ENCODE assay signal across 1 cellular context in the genomic region with DNA sequence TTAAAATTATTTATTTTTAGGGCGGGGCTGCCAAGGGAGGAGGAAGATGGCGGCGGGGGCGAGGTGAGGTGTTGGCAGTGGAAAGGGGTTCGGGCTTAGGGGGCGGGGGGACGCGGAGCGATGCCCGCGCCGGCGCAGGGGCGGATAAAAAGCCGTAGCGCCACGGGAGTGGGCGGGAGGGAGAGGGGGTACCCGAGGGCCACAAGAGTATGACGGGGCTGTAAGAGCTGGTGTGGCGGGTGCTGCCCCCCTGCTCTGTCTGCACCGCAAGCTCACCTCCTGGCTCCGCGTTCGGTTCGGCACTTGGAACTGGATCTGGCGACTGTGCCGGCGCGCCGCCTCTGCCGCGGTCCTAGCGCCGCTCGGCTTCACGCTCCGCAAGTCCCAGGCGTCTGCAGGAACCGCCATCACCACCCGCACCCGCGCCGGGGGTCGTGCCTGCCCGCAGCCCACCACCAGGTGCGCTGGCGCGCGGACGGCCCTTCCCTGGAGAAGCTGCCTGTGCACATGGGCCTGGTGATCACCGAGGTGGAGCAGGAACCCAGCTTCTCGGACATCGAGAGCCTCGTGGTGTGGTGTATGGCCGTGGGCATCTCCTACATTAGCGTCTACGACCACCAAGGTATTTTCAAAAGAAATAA.
A peak's percentile ranks its signal among the peaks of the same experiment; 100 is the strongest.
TF ChIP-seq lines count a peak whose summit lies in the region.

No MANE protein-coding gene starts in this region.

TF ChIP-seq in H1, 55 proteins besides CTCF, POLR2A, EP300 and RAD21 (continued from another document):
- no peak for TF ChIP-seq CTBP2 (IDR thresholded peaks at IDR 0.05; ENCODE audit: borderline replicate concordance, insufficient read depth, insufficient read length, low read length)
- TF ChIP-seq, protein P1, sequence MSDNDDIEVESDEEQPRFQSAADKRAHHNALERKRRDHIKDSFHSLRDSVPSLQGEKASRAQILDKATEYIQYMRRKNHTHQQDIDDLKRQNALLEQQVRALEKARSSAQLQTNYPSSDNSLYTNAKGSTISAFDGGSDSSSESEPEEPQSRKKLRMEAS (IDR thresholded peaks at IDR 0.05): peak; percentile 72
- no peak for TF ChIP-seq RNF2 (IDR thresholded peaks at IDR 0.05; ENCODE audit: borderline replicate concordance, low read depth, low read length, missing control alignments, poor library complexity, severe bottlenecking)
- no peak for TF ChIP-seq BACH1 (IDR thresholded peaks at IDR 0.05; ENCODE audit: low read length)
- peak; percentile 63 for TF ChIP-seq KDM4A (IDR thresholded peaks at IDR 0.05; ENCODE audit: low read depth, low read length, severe bottlenecking)
- no peak for TF ChIP-seq EZH2 (IDR thresholded peaks at IDR 0.05; ENCODE audit: low read depth, low read length, severe bottlenecking)
- 0 out of 2 replicates have a peak, but pooled peaks have one; percentile 26 for TF ChIP-seq TCF12 (IDR thresholded peaks at IDR 0.05; ENCODE audit: low read depth, low read length)
- no peak for TF ChIP-seq KDM5A (IDR thresholded peaks at IDR 0.05; ENCODE audit: low read length)
- TF ChIP-seq SP2 (IDR thresholded peaks at IDR 0.05; ENCODE audit: low read length): no peak
- no peak for TF ChIP-seq GTF2F1 (IDR thresholded peaks at IDR 0.05; ENCODE audit: borderline replicate concordance, low read depth, low read length)
- TF ChIP-seq EGR1 (IDR thresholded peaks at IDR 0.05; ENCODE audit: borderline replicate concordance, low read depth, low read length): peak; percentile 18; the same call in 1 of the 2 replicates
- TF ChIP-seq, protein P2, sequence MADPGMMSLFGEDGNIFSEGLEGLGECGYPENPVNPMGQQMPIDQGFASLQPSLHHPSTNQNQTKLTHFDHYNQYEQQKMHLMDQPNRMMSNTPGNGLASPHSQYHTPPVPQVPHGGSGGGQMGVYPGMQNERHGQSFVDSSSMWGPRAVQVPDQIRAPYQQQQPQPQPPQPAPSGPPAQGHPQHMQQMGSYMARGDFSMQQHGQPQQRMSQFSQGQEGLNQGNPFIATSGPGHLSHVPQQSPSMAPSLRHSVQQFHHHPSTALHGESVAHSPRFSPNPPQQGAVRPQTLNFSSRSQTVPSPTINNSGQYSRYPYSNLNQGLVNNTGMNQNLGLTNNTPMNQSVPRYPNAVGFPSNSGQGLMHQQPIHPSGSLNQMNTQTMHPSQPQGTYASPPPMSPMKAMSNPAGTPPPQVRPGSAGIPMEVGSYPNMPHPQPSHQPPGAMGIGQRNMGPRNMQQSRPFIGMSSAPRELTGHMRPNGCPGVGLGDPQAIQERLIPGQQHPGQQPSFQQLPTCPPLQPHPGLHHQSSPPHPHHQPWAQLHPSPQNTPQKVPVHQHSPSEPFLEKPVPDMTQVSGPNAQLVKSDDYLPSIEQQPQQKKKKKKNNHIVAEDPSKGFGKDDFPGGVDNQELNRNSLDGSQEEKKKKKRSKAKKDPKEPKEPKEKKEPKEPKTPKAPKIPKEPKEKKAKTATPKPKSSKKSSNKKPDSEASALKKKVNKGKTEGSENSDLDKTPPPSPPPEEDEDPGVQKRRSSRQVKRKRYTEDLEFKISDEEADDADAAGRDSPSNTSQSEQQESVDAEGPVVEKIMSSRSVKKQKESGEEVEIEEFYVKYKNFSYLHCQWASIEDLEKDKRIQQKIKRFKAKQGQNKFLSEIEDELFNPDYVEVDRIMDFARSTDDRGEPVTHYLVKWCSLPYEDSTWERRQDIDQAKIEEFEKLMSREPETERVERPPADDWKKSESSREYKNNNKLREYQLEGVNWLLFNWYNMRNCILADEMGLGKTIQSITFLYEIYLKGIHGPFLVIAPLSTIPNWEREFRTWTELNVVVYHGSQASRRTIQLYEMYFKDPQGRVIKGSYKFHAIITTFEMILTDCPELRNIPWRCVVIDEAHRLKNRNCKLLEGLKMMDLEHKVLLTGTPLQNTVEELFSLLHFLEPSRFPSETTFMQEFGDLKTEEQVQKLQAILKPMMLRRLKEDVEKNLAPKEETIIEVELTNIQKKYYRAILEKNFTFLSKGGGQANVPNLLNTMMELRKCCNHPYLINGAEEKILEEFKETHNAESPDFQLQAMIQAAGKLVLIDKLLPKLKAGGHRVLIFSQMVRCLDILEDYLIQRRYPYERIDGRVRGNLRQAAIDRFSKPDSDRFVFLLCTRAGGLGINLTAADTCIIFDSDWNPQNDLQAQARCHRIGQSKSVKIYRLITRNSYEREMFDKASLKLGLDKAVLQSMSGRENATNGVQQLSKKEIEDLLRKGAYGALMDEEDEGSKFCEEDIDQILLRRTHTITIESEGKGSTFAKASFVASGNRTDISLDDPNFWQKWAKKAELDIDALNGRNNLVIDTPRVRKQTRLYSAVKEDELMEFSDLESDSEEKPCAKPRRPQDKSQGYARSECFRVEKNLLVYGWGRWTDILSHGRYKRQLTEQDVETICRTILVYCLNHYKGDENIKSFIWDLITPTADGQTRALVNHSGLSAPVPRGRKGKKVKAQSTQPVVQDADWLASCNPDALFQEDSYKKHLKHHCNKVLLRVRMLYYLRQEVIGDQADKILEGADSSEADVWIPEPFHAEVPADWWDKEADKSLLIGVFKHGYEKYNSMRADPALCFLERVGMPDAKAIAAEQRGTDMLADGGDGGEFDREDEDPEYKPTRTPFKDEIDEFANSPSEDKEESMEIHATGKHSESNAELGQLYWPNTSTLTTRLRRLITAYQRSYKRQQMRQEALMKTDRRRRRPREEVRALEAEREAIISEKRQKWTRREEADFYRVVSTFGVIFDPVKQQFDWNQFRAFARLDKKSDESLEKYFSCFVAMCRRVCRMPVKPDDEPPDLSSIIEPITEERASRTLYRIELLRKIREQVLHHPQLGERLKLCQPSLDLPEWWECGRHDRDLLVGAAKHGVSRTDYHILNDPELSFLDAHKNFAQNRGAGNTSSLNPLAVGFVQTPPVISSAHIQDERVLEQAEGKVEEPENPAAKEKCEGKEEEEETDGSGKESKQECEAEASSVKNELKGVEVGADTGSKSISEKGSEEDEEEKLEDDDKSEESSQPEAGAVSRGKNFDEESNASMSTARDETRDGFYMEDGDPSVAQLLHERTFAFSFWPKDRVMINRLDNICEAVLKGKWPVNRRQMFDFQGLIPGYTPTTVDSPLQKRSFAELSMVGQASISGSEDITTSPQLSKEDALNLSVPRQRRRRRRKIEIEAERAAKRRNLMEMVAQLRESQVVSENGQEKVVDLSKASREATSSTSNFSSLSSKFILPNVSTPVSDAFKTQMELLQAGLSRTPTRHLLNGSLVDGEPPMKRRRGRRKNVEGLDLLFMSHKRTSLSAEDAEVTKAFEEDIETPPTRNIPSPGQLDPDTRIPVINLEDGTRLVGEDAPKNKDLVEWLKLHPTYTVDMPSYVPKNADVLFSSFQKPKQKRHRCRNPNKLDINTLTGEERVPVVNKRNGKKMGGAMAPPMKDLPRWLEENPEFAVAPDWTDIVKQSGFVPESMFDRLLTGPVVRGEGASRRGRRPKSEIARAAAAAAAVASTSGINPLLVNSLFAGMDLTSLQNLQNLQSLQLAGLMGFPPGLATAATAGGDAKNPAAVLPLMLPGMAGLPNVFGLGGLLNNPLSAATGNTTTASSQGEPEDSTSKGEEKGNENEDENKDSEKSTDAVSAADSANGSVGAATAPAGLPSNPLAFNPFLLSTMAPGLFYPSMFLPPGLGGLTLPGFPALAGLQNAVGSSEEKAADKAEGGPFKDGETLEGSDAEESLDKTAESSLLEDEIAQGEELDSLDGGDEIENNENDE (IDR thresholded peaks at IDR 0.05; ENCODE audit: insufficient replicate concordance, low read length): no peak
- peak; percentile 58; the same call in 1 of the 2 replicates for TF ChIP-seq CREB1 (IDR thresholded peaks at IDR 0.05)
- peak; percentile 76 for TF ChIP-seq TAF1 (IDR thresholded peaks at IDR 0.05; ENCODE audit: low read depth, low read length)
- TF ChIP-seq SIN3A (conservative IDR thresholded peaks at IDR 0.05 in 1 of 2, IDR thresholded peaks at IDR 0.05 in 1 of 2; ENCODE audit: low read depth in 1 of 2, low read length in 2 of 2): peak in 1 of 2 experiments; percentile 58; a peak in 2 of 4 replicates
- TF ChIP-seq RFX5 (IDR thresholded peaks at IDR 0.05; ENCODE audit: borderline replicate concordance, low read depth, low read length): no peak
- TF ChIP-seq NRF1 (IDR thresholded peaks at IDR 0.05; ENCODE audit: low read depth, low read length): 0 out of 2 replicates have a peak, but pooled peaks have one; percentile 16
- no peak for TF ChIP-seq HDAC6 (IDR thresholded peaks at IDR 0.05; ENCODE audit: low read depth, low read length)
- TF ChIP-seq CBX5 (IDR thresholded peaks at IDR 0.05; ENCODE audit: low read depth, low read length): no peak
- no peak for TF ChIP-seq RXRA (IDR thresholded peaks at IDR 0.05; ENCODE audit: insufficient read depth, low read depth, low read length)
- TF ChIP-seq SRF (IDR thresholded peaks at IDR 0.05; ENCODE audit: low read depth, low read length): no peak
- no peak for TF ChIP-seq CBX8 (IDR thresholded peaks at IDR 0.05; ENCODE audit: borderline replicate concordance, low read depth, low read length)
- TF ChIP-seq JUND (IDR thresholded peaks at IDR 0.05; ENCODE audit: low read length): no peak
- TF ChIP-seq SUZ12 (IDR thresholded peaks at IDR 0.05; ENCODE audit: low read length): no peak
- no peak for TF ChIP-seq SAP30 (IDR thresholded peaks at IDR 0.05; ENCODE audit: insufficient read depth, insufficient replicate concordance, low read length)
- TF ChIP-seq FOSL1 (IDR thresholded peaks at IDR 0.05; ENCODE audit: insufficient read depth, low read depth, low read length): peak; percentile 95
- TF ChIP-seq TAF7 (optimal IDR thresholded peaks at IDR 0.05; ENCODE audit: borderline replicate concordance, low read depth, low read length): no peak
- TF ChIP-seq NANOG (IDR thresholded peaks at IDR 0.05; ENCODE audit: insufficient read depth, low read depth, low read length, poor library complexity, severe bottlenecking): peak; percentile 18
- no peak for TF ChIP-seq GABPA (IDR thresholded peaks at IDR 0.05; ENCODE audit: borderline replicate concordance, insufficient read depth, low read length)
- no peak for TF ChIP-seq BRCA1 (IDR thresholded peaks at IDR 0.05; ENCODE audit: low read depth, low read length)
- TF ChIP-seq JUN (IDR thresholded peaks at IDR 0.05; ENCODE audit: low read depth, low read length): no peak
- TF ChIP-seq YY1 (IDR thresholded peaks at IDR 0.05; ENCODE audit: low read depth, low read length): peak; percentile 66; the same call in 1 of the 2 replicates
- TF ChIP-seq CEBPB (IDR thresholded peaks at IDR 0.05; ENCODE audit: low read depth, low read length): no peak
- TF ChIP-seq SIX5 (IDR thresholded peaks at IDR 0.05; ENCODE audit: low read depth, low read length): no peak
- TF ChIP-seq, protein P3, sequence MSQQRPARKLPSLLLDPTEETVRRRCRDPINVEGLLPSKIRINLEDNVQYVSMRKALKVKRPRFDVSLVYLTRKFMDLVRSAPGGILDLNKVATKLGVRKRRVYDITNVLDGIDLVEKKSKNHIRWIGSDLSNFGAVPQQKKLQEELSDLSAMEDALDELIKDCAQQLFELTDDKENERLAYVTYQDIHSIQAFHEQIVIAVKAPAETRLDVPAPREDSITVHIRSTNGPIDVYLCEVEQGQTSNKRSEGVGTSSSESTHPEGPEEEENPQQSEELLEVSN (IDR thresholded peaks at IDR 0.05): peak; percentile 36; the same call in 1 of the 2 replicates
- TF ChIP-seq PHF8 (conservative IDR thresholded peaks at IDR 0.05; ENCODE audit: low read depth, low read length): peak; percentile 51; the same call in 1 of the 2 replicates
- peak; percentile 56; the same call in 1 of the 2 replicates for TF ChIP-seq TBP (IDR thresholded peaks at IDR 0.05; ENCODE audit: low read depth, low read length)
- TF ChIP-seq KDM1A (IDR thresholded peaks at IDR 0.05; ENCODE audit: borderline replicate concordance, low read length): no peak
- TF ChIP-seq SIRT6 (IDR thresholded peaks at IDR 0.05; ENCODE audit: low read length): no peak
- TF ChIP-seq POLR2AphosphoS5 (IDR thresholded peaks at IDR 0.05; ENCODE audit: low read depth, low read length): peak; percentile 77; the same call in 1 of the 2 replicates
- TF ChIP-seq ASH2L (IDR thresholded peaks at IDR 0.05; ENCODE audit: low read length): no peak
TF ChIP-seq in H1: peak in this region for 15.
